In genomic region chr7:97734255-97734654, GRCh38 we compare ENCODE assay signal across 1 cellular context.
TF ChIP-seq lines count a peak whose summit lies in the region.

No MANE protein-coding gene starts in this region.

TF ChIP-seq in H1, 55 proteins besides CTCF, POLR2A, EP300 and RAD21 (continued from another document):
- TF ChIP-seq FOSL1 (IDR thresholded peaks at IDR 0.05; ENCODE audit: insufficient read depth, low read depth, low read length) (no peak), NANOG (IDR thresholded peaks at IDR 0.05; ENCODE audit: insufficient read depth, low read depth, low read length, poor library complexity, severe bottlenecking) (no peak), HDAC2 (IDR thresholded peaks at IDR 0.05; ENCODE audit: borderline replicate concordance in 1 of 2, low read depth in 2 of 2, low read length in 2 of 2) (no peak), CHD1 (IDR thresholded peaks at IDR 0.05; ENCODE audit: low read depth, low read length) (no peak), ATF2 (IDR thresholded peaks at IDR 0.05; ENCODE audit: low read length) (no peak), ASH2L (IDR thresholded peaks at IDR 0.05; ENCODE audit: low read length) (no peak), BACH1 (IDR thresholded peaks at IDR 0.05; ENCODE audit: low read length) (no peak), MAFK (IDR thresholded peaks at IDR 0.05; ENCODE audit: low read depth, low read length) (no peak), GTF2F1 (IDR thresholded peaks at IDR 0.05; ENCODE audit: borderline replicate concordance, low read depth, low read length) (no peak)
